Comparison of ENCODE assay signal across 11 cellular contexts in the genomic region with DNA sequence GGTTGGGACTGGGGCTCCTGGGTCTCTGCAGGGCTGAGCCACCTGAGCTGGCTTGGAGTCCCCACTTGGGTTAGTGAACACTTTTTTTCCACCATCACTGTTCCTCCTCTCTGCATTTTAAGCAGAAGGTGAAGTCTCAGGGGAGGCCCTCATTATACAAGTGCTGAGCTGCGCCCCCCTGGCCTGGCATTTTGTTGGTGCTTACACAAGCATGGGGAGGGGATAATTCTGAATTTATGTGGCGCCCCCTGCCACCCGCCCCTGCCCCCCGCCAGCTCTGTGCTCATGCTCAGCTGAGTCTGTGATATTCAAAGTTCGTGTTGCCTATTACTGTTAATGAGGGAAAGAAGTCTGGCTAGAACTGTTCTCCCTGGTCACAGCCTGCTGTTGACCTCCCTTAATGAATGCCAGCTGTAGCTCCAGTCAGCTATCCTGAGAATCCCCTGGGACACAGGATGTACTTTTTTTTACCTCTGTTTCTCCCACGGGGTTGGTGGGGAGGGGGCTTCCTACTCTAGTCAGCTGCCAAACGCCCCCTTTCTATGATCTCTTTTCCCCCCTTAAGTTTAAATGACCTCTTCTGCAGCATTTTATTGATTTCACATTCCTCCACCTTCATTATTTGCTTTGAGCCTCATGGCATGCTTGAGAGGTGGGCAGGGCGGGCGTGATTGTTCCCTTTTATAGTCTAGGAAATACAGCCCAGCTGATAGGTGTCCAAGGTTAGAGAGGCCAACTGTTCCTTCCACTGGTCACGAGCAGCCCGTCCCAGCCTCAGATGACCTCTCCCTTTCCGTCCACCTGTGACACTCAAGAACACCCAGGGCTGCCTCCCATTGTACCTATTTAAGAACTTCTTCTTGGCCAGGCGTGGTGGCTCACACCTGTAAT. TPM values are rescaled to one million over a fixed set of nuclear protein-coding genes. Genes with fewer than 3 reads are reported as not detected.
DNase-seq lines count a peak whose midpoint lies in the region; ATAC-seq and TF ChIP-seq lines count a peak whose summit lies in the region.
"Had no signal": no experiment of that assay in that cellular context is flagged by ENCODE, and none has a peak within 500 bp of the region (broad histone marks: within the 10 kb centered on the region; RNA-seq: fewer than 3 reads in every experiment).

No MANE protein-coding gene starts in this region.

- TF ChIP-seq CTCF in RWPE1 (conservative IDR thresholded peaks at IDR 0.05; ENCODE audit: low read depth) (no peak), left ventricle myocardium inferior (IDR thresholded peaks at IDR 0.05; ENCODE audit: borderline replicate concordance) (no peak)

- CTCF ChIA-PET in RWPE1 (lab: Yijun Ruan, JAX): interaction anchor here (1.3 to 1.7 kb wide), 3 partner anchors 13 to 31 kb away, joined by 7 to 8 read pairs (median 8); no protein-coding TSS in a partner anchor

- H3K9me3 ChIP-seq in left ventricle myocardium inferior (replicated peaks): no peaks in the 10 kb centered on the region

- peak; percentile 54 for DNase-seq in D341Med (ENCODE audit: low spot score)
- no peak for DNase-seq in RWPE1 (ENCODE audit: low spot score)
- peak; percentile 44 for DNase-seq in left ventricle myocardium inferior
- no peak for DNase-seq in DMS79 (lab: John Stamatoyannopoulos, UW)
- no peak for DNase-seq in hippocampal formation (lab: John Stamatoyannopoulos, UW)
- DNase-seq in KBM-7: no peak
- DNase-seq: activated CD4-positive, CD25-positive, alpha-beta regulatory T cell; activated naive CD4-positive, alpha-beta T cell had no signal

- intact Hi-C loops in left ventricle myocardium inferior (cut with micrococcal nuclease): no loop called here

- in situ Hi-C loops in KBM-7 (cut with MboI; ENCODE audit: low pct_unique_long_range_greater_than_20kb, low sequenced_read_pairs): no loop called here

- H3K4me1 ChIP-seq in left ventricle myocardium inferior: peaks cover 98% of the 10 kb centered on the region
- peaks cover 23% of the 10 kb centered on the region for H3K4me1 ChIP-seq in rectal smooth muscle tissue (ENCODE audit: control insufficient read depth, insufficient read depth, low read length)

- H3K27me3 ChIP-seq in left ventricle myocardium inferior (ENCODE audit: low read depth) (peaks cover 13% of the 10 kb centered on the region), rectal smooth muscle tissue (ENCODE audit: control insufficient read depth, insufficient read depth, low read length) (no peaks in the 10 kb centered on the region)

- no peak for ATAC-seq in GM19463 (IDR thresholded peaks at IDR 0.05; ENCODE audit: unreplicated experiment)

- H3K27ac ChIP-seq in RWPE1 (peak overlapping the region; percentile 100), left ventricle myocardium inferior (replicated peaks) (peak overlapping the region; percentile 95), rectal smooth muscle tissue (ENCODE audit: low read depth, low read length) (peak overlapping the region; percentile 68)

- H3K9ac ChIP-seq in rectal smooth muscle tissue (ENCODE audit: low read length): no peak overlapping the region

- POLR2A ChIA-PET in RWPE1 (lab: Yijun Ruan, JAX; ENCODE audit: low non-redundant PET): no interaction called here

- H3K4me3 ChIP-seq in left ventricle myocardium inferior: peak overlapping the region; percentile 56
- no peak overlapping the region for H3K4me3 ChIP-seq in rectal smooth muscle tissue (ENCODE audit: low read length)

- H3K36me3 ChIP-seq in left ventricle myocardium inferior (no peaks in the 10 kb centered on the region), rectal smooth muscle tissue (ENCODE audit: control insufficient read depth, insufficient read depth, low read length) (no peaks in the 10 kb centered on the region)

RNA-seq across cellular contexts. Expression of a gene that starts 12.2 kb away (rescaled TPM):
- 135 TPM for total RNA-seq in left ventricle myocardium inferior

RNA-seq across cellular contexts. Expression of a gene that starts 22.8 kb away (rescaled TPM):
- total RNA-seq in left ventricle myocardium inferior: not detected
- total RNA-seq: dermis microvascular lymphatic vessel endothelial cell had no signal

RNA-seq across cellular contexts. Expression of a gene that starts 28.6 kb away (rescaled TPM):
- 14.4 TPM for total RNA-seq in left ventricle myocardium inferior

RNA-seq across cellular contexts. Expression of a gene that starts 35.0 kb away (rescaled TPM):
- total RNA-seq in left ventricle myocardium inferior: 14.0 TPM

RNA-seq across cellular contexts. Expression of a gene that starts 52.4 kb away (rescaled TPM):
- total RNA-seq in left ventricle myocardium inferior: 59.2 TPM

Comparison
In these comparisons a context has a peak if more than half of its experiments do, and no peak if none do; other contexts are left out.
1. DNase-seq: peak in D341Med (single experiment) and left ventricle myocardium inferior (single experiment); none in RWPE1 (single experiment), DMS79 (single experiment), hippocampal formation (0 of 2) and KBM-7 (single experiment).
2. Peak in every context shown above with its lines, with median percentiles within 50 percentile points of each other: H3K27ac ChIP-seq.